Comparison of ENCODE assay signal across 20 cellular contexts in genomic region chrX:129955682-129956081, GRCh38. TPM values are rescaled to one million over a fixed set of nuclear protein-coding genes. Genes with fewer than 3 reads are reported as not detected.
DNase-seq lines count a peak whose midpoint lies in the region; ATAC-seq lines count a peak whose summit lies in the region.
"Had no signal": no experiment of that assay in that cellular context is flagged by ENCODE, and none has a peak within 500 bp of the region (broad histone marks: within the 10 kb centered on the region; RNA-seq: fewer than 3 reads in every experiment).

No MANE protein-coding gene starts in this region.

- H3K27ac Mint-ChIP-seq in activated naive CD8-positive, alpha-beta T cell treated with anti-CD3 and anti-CD28 coated beads, Interleukin-2, amount 10 ng/mL, durations not matched to agents 7 days and 5 days: no peak overlapping the region
- H3K27ac Mint-ChIP-seq in activated naive CD8-positive, alpha-beta T cell treated with anti-CD3 and anti-CD28 coated beads for 36 hours: no peak overlapping the region
- H3K27ac Mint-ChIP-seq in T-helper 17 cell (peak overlapping the region; percentile 62), naive B cell (no peak overlapping the region)
- H3K27ac Mint-ChIP-seq: activated T-helper 17 cell treated with anti-CD3 and anti-CD28 coated beads, Interleukin-2, amount 50 U/mL, for 72 hours had no signal

- no peaks in the 10 kb centered on the region for H3K9me3 Mint-ChIP-seq in activated naive CD8-positive, alpha-beta T cell treated with anti-CD3 and anti-CD28 coated beads, Interleukin-2, amount 10 ng/mL, durations not matched to agents 7 days and 5 days
- no peaks in the 10 kb centered on the region for H3K9me3 Mint-ChIP-seq in activated naive CD8-positive, alpha-beta T cell treated with anti-CD3 and anti-CD28 coated beads for 36 hours
- peaks cover 0 to 4% (median 0%) of the 10 kb centered on the region in 7 donors for H3K9me3 Mint-ChIP-seq in naive B cell
- H3K9me3 Mint-ChIP-seq: activated T-helper 17 cell treated with anti-CD3 and anti-CD28 coated beads, Interleukin-2, amount 50 U/mL, for 72 hours had no signal

- H3K9me3 ChIP-seq in T-helper 17 cell (ENCODE audit: control insufficient read depth, low read length, poor library complexity, severe bottlenecking): no peaks in the 10 kb centered on the region
- H3K9me3 ChIP-seq: pancreas, right atrium auricular region, tibial nerve had no signal

- DNase-seq in activated naive CD8-positive, alpha-beta T cell treated with anti-CD3 and anti-CD28 coated beads, Interleukin-2, amount 10 ng/mL, durations not matched to agents 7 days and 5 days: no peak
- DNase-seq in activated naive CD8-positive, alpha-beta T cell treated with anti-CD3 and anti-CD28 coated beads for 36 hours: no peak
- no peak for DNase-seq in T-helper 17 cell
- no peak for DNase-seq in naive B cell
- no peak for DNase-seq in anterior cingulate cortex (lab: John Stamatoyannopoulos, UW)
- DNase-seq in NCI-H2171 (lab: John Stamatoyannopoulos, UW): no peak
- DNase-seq: activated CD4-positive, alpha-beta T cell treated with anti-CD3 and anti-CD28 coated beads, Interleukin-2, amount 50 U/mL, for 1 hour; brain microvascular endothelial cell; C1 segment of cervical spinal cord; effector CD8-positive, alpha-beta T cell; GM23248; left ventricle myocardium superior; NCI-H510A; pancreas; RPMI8226; stimulated activated CD4-positive, alpha-beta T cell treated with anti-CD3 and anti-CD28 coated beads, Interleukin-2, amount 100 ng/mL, for 24 hours had no signal

- H3K4me3 Mint-ChIP-seq in activated naive CD8-positive, alpha-beta T cell treated with anti-CD3 and anti-CD28 coated beads, Interleukin-2, amount 10 ng/mL, durations not matched to agents 7 days and 5 days: peak overlapping the region; percentile 32
- H3K4me3 Mint-ChIP-seq in activated naive CD8-positive, alpha-beta T cell treated with anti-CD3 and anti-CD28 coated beads for 36 hours: no peak overlapping the region
- no peak overlapping the region for H3K4me3 Mint-ChIP-seq in T-helper 17 cell
- peak overlapping the region in 5 of 8 donors; percentile 0 to 83 (median 34) for H3K4me3 Mint-ChIP-seq in naive B cell
- H3K4me3 Mint-ChIP-seq: activated T-helper 17 cell treated with anti-CD3 and anti-CD28 coated beads, Interleukin-2, amount 50 U/mL, for 72 hours had no signal

- peaks cover 2% of the 10 kb centered on the region for H3K36me3 Mint-ChIP-seq in activated naive CD8-positive, alpha-beta T cell treated with anti-CD3 and anti-CD28 coated beads, Interleukin-2, amount 10 ng/mL, durations not matched to agents 7 days and 5 days
- no peaks in the 10 kb centered on the region for H3K36me3 Mint-ChIP-seq in activated naive CD8-positive, alpha-beta T cell treated with anti-CD3 and anti-CD28 coated beads for 36 hours
- H3K36me3 Mint-ChIP-seq in T-helper 17 cell (ENCODE audit: low read depth) (peaks cover 2% of the 10 kb centered on the region), naive B cell (no peaks in the 10 kb centered on the region)

- peaks cover 16% of the 10 kb centered on the region for H3K27me3 Mint-ChIP-seq in activated naive CD8-positive, alpha-beta T cell treated with anti-CD3 and anti-CD28 coated beads, Interleukin-2, amount 10 ng/mL, durations not matched to agents 7 days and 5 days
- H3K27me3 Mint-ChIP-seq in activated naive CD8-positive, alpha-beta T cell treated with anti-CD3 and anti-CD28 coated beads for 36 hours: peaks cover 5% of the 10 kb centered on the region
- H3K27me3 Mint-ChIP-seq in T-helper 17 cell (no peaks in the 10 kb centered on the region), naive B cell (peaks cover 0 to 6% (median 4%) of the 10 kb centered on the region in 3 donors)
- H3K27me3 Mint-ChIP-seq: activated T-helper 17 cell treated with anti-CD3 and anti-CD28 coated beads, Interleukin-2, amount 50 U/mL, for 72 hours had no signal

- POLR2A ChIA-PET in activated naive CD8-positive, alpha-beta T cell treated with anti-CD3 and anti-CD28 coated beads, Interleukin-2, amount 10 ng/mL, durations not matched to agents 7 days and 5 days (lab: Charles Lee): no interaction called here

- ATAC-seq in activated naive CD8-positive, alpha-beta T cell treated with anti-CD3 and anti-CD28 coated beads, Interleukin-2, amount 10 ng/mL, durations not matched to agents 7 days and 5 days (ENCODE audit: low read depth): no peak
- ATAC-seq in T-helper 17 cell (no peak), naive B cell (ENCODE audit: low read depth in 2 of 2) (no peak), HG02678 (IDR thresholded peaks at IDR 0.05; ENCODE audit: unreplicated experiment) (no peak)
- ATAC-seq: activated T-helper 17 cell treated with anti-CD3 and anti-CD28 coated beads, Interleukin-2, amount 50 U/mL, for 72 hours; left ventricle myocardium superior; pancreas had no signal

- H3K4me1 Mint-ChIP-seq in activated naive CD8-positive, alpha-beta T cell treated with anti-CD3 and anti-CD28 coated beads, Interleukin-2, amount 10 ng/mL, durations not matched to agents 7 days and 5 days: peaks cover 15% of the 10 kb centered on the region
- H3K4me1 Mint-ChIP-seq in activated naive CD8-positive, alpha-beta T cell treated with anti-CD3 and anti-CD28 coated beads for 36 hours: peaks cover 8% of the 10 kb centered on the region
- peaks cover 12% of the 10 kb centered on the region for H3K4me1 Mint-ChIP-seq in T-helper 17 cell
- H3K4me1 Mint-ChIP-seq in naive B cell: peaks cover 17 to 23% (median 21%) of the 10 kb centered on the region in 3 donors

RNA-seq across cellular contexts. Expression of gene BCORL1, which starts 26.8 kb away (rescaled TPM):
- total RNA-seq in activated naive CD8-positive, alpha-beta T cell treated with anti-CD3 and anti-CD28 coated beads, Interleukin-2, amount 10 ng/mL, durations not matched to agents 7 days and 5 days: 10 to 100 TPM; 14.3 to 15.4 TPM
- 1 to 10 TPM; 6.8 to 7.3 TPM for total RNA-seq in activated naive CD8-positive, alpha-beta T cell treated with anti-CD3 and anti-CD28 coated beads for 36 hours
- total RNA-seq in T-helper 17 cell: 10 to 100 TPM in 1 of 2 donors, 1 to 10 TPM in 1; 8.0 to 10.8 TPM
- 1 to 10 TPM in 2 of 6 donors, under 1 TPM in 3, not detected in 1; 0.31 to 2.1 (median 0.70) TPM for polyA plus RNA-seq in naive B cell (ENCODE audit: low read depth in 6 of 6)

RNA-seq across cellular contexts. Expression of gene UTP14A, which starts 49.7 kb away (rescaled TPM):
- 10 to 100 TPM; 20.8 to 21.0 TPM for total RNA-seq in activated naive CD8-positive, alpha-beta T cell treated with anti-CD3 and anti-CD28 coated beads, Interleukin-2, amount 10 ng/mL, durations not matched to agents 7 days and 5 days
- 10 to 100 TPM; 67.6 to 68.6 TPM for total RNA-seq in activated naive CD8-positive, alpha-beta T cell treated with anti-CD3 and anti-CD28 coated beads for 36 hours
- 10 to 100 TPM; 11.3 to 12.3 TPM for total RNA-seq in T-helper 17 cell
- polyA plus RNA-seq in naive B cell (ENCODE audit: low read depth in 6 of 6): 10 to 100 TPM in 1 of 6 donors, 1 to 10 TPM in 4, under 1 TPM in 1; 0.60 to 11.3 (median 6.4) TPM

Comparison
In these comparisons a context has a peak if more than half of its experiments do, and no peak if none do; other contexts are left out.
1. H3K4me3 Mint-ChIP-seq: peak in activated naive CD8-positive, alpha-beta T cell treated with anti-CD3 and anti-CD28 coated beads, Interleukin-2, amount 10 ng/mL, durations not matched to agents 7 days and 5 days (single experiment) and naive B cell (5 of 8); none in activated naive CD8-positive, alpha-beta T cell treated with anti-CD3 and anti-CD28 coated beads for 36 hours (single experiment) and T-helper 17 cell (single experiment).